Comparison of ENCODE assay signal across 29 cellular contexts in the genomic region with DNA sequence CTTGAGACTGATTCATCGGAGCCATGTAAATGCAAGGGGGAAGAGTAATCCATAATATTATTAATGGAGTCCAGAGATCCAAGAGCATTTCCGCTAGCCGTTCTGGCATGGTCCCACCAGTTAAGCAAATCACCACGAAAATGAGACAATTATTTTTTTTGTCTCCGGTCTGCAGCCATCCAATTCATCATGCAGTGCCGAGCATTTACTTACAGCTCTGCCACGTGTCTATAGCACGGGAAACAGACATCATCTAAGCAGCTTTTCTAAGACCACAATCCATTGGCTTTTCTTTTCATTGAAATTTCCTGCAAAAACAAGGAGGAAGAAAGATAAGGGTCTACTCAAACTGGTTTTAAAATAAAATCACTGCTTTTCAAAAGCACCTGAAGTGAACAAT. TPM values are rescaled to one million over a fixed set of nuclear protein-coding genes. Genes with fewer than 3 reads are reported as not detected.
A peak's percentile ranks its signal among the peaks of the same experiment; 100 is the strongest.
DNase-seq lines count a peak whose midpoint lies in the region; ATAC-seq and TF ChIP-seq lines count a peak whose summit lies in the region.
"Had no signal": no experiment of that assay in that cellular context is flagged by ENCODE, and none has a peak within 500 bp of the region (broad histone marks: within the 10 kb centered on the region; RNA-seq: fewer than 3 reads in every experiment).

No MANE protein-coding gene starts in this region.

- no peaks in the 10 kb centered on the region for H3K9me3 ChIP-seq in mucosa of descending colon
- H3K9me3 ChIP-seq: SK-N-SH had no signal

- no peaks in the 10 kb centered on the region for H3K36me3 ChIP-seq in mucosa of descending colon (ENCODE audit: low read depth)

- no peaks in the 10 kb centered on the region for H3K4me1 Mint-ChIP-seq in glutamatergic neuron (ENCODE audit: low read depth, unreplicated experiment)
- no peaks in the 10 kb centered on the region for H3K4me1 Mint-ChIP-seq in activated naive CD8-positive, alpha-beta T cell treated with anti-CD3 and anti-CD28 coated beads, Interleukin-2, amount 50 U/mL, for 24 hours

- TF ChIP-seq CTCF in mucosa of descending colon (IDR thresholded peaks at IDR 0.05) (no peak), glutamatergic neuron (IDR thresholded peaks at IDR 0.05; ENCODE audit: partially characterized antibody, unreplicated experiment) (no peak)

- DNase-seq in NCI-H2081 (lab: John Stamatoyannopoulos, UW) (peak; percentile 32 to 81), NCI-H2081 treated with DMSO at 0.1 percent for 48 hours (lab: John Stamatoyannopoulos, UW) (no peak), astrocyte of the hippocampus (ENCODE audit: low read depth, low spot score) (peak; percentile 22), midbrain (lab: John Stamatoyannopoulos, UW) (peak; percentile 30), mucosa of descending colon (no peak), glutamatergic neuron (no peak)
- no peak for DNase-seq in activated naive CD8-positive, alpha-beta T cell treated with anti-CD3 and anti-CD28 coated beads, Interleukin-2, amount 50 U/mL, for 24 hours
- DNase-seq: 8988T; ACHN; Calu3; DMS153; H9; Kasumi-1; NCI-H1105 treated with DMSO at 0.1 percent for 48 hours; NCI-H146; NCI-H1930; NCI-H2171; NCI-H345; NCI-H524; NCI-H774; NK-92 treated with Interleukin-12 subunit alpha and Interleukin-12 subunit beta, amount 100 ng/mL, for 24 hours; PC-3; SK-N-SH had no signal

- H3K4me3 ChIP-seq in mucosa of descending colon: no peak overlapping the region
- H3K4me3 ChIP-seq: GM23338 had no signal

- ATAC-seq in mucosa of descending colon (no peak), GM21737 (IDR thresholded peaks at IDR 0.05; ENCODE audit: unreplicated experiment) (no peak)
- ATAC-seq in activated naive CD8-positive, alpha-beta T cell treated with anti-CD3 and anti-CD28 coated beads, Interleukin-2, amount 50 U/mL, for 24 hours: no peak
- ATAC-seq: GM23338, HepG2, PC-3 had no signal

- H3K9me3 Mint-ChIP-seq in glutamatergic neuron (ENCODE audit: unreplicated experiment): no peaks in the 10 kb centered on the region
- peaks cover 4% of the 10 kb centered on the region for H3K9me3 Mint-ChIP-seq in activated naive CD8-positive, alpha-beta T cell treated with anti-CD3 and anti-CD28 coated beads, Interleukin-2, amount 50 U/mL, for 24 hours
- H3K9me3 Mint-ChIP-seq: GM23338, H9 had no signal

- H3K27me3 Mint-ChIP-seq in glutamatergic neuron (ENCODE audit: unreplicated experiment): no peaks in the 10 kb centered on the region
- H3K27me3 Mint-ChIP-seq in activated naive CD8-positive, alpha-beta T cell treated with anti-CD3 and anti-CD28 coated beads, Interleukin-2, amount 50 U/mL, for 24 hours: no peaks in the 10 kb centered on the region

- H3K4me1 ChIP-seq in mucosa of descending colon (ENCODE audit: low read depth): no peaks in the 10 kb centered on the region

- no peak overlapping the region for H3K27ac Mint-ChIP-seq in glutamatergic neuron (ENCODE audit: unreplicated experiment)
- H3K27ac Mint-ChIP-seq in activated naive CD8-positive, alpha-beta T cell treated with anti-CD3 and anti-CD28 coated beads, Interleukin-2, amount 50 U/mL, for 24 hours: no peak overlapping the region
- H3K27ac Mint-ChIP-seq: GM23338 had no signal

- no peaks in the 10 kb centered on the region for H3K36me3 Mint-ChIP-seq in glutamatergic neuron (ENCODE audit: unreplicated experiment)
- no peaks in the 10 kb centered on the region for H3K36me3 Mint-ChIP-seq in activated naive CD8-positive, alpha-beta T cell treated with anti-CD3 and anti-CD28 coated beads, Interleukin-2, amount 50 U/mL, for 24 hours (ENCODE audit: low read depth)

- H3K4me3 Mint-ChIP-seq in glutamatergic neuron (ENCODE audit: unreplicated experiment): no peak overlapping the region
- H3K4me3 Mint-ChIP-seq in activated naive CD8-positive, alpha-beta T cell treated with anti-CD3 and anti-CD28 coated beads, Interleukin-2, amount 50 U/mL, for 24 hours: no peak overlapping the region
- H3K4me3 Mint-ChIP-seq: GM23338, H9 had no signal

- intact Hi-C loops in mucosa of descending colon (cut with DNase I, micrococcal nuclease): no loop called here

RNA-seq across cellular contexts. Expression of a gene that starts 14.9 kb away (rescaled TPM):
- total RNA-seq in mucosa of descending colon (1 to 10 TPM in 1 of 3 donors, under 1 TPM in 1, not detected in 1; 0.16 to 1.2 TPM), glutamatergic neuron (ENCODE audit: unreplicated experiment) (5.5 TPM)
- total RNA-seq: Calu3, Daoy, G401, HepG2, HT-29 had no signal

Comparison
In these comparisons a context has a peak if more than half of its experiments do, and no peak if none do; other contexts are left out.
1. DNase-seq: peak in NCI-H2081 (2 of 2), astrocyte of the hippocampus (single experiment) and midbrain (single experiment); none in NCI-H2081 treated with DMSO at 0.1 percent for 48 hours (single experiment), mucosa of descending colon (0 of 3), glutamatergic neuron (single experiment) and activated naive CD8-positive, alpha-beta T cell treated with anti-CD3 and anti-CD28 coated beads, Interleukin-2, amount 50 U/mL, for 24 hours (single experiment).